Comparison of ENCODE assay signal across 20 cellular contexts in genomic region chr10:121356187-121356586, GRCh38.
A peak's percentile ranks its signal among the peaks of the same experiment; 100 is the strongest.
DNase-seq lines count a peak whose midpoint lies in the region; ATAC-seq and TF ChIP-seq lines count a peak whose summit lies in the region.
"Had no signal": no experiment of that assay in that cellular context is flagged by ENCODE, and none has a peak within 500 bp of the region (broad histone marks: within the 10 kb centered on the region; RNA-seq: fewer than 3 reads in every experiment).

No MANE protein-coding gene starts in this region.

- WGBS in aorta, 2 donors, result 94 to 95% methylated on average over 2 of the region's 2 CpGs

- H3K27me3 ChIP-seq in aorta (ENCODE audit: control insufficient read depth in 1 of 2, insufficient read depth in 2 of 2, low read length in 1 of 2), result no peaks in the 10 kb centered on the region
- H3K27me3 ChIP-seq in right atrium auricular region, result no peaks in the 10 kb centered on the region
- H3K27me3 ChIP-seq: BE2C, BLaER1 had no signal

- peak; percentile 26 for ATAC-seq in aorta (ENCODE audit: low FRiP score)
- ATAC-seq: GM12878 had no signal

- intact Hi-C loops in aorta (cut with DNase I), result no loop called here

- POLR2A ChIA-PET in HEK293 (lab: Yijun Ruan, JAX), result no interaction called here

- H3K27ac ChIP-seq in HEK293 (ENCODE audit: extremely low read depth, low read depth, low read length) (no peak overlapping the region), aorta (ENCODE audit: low read depth in 1 of 2, low read length in 2 of 2) (no peak overlapping the region), right atrium auricular region (no peak overlapping the region)
- H3K27ac ChIP-seq: BLaER1 had no signal

- H3K9me3 ChIP-seq in HEK293 (ENCODE audit: control insufficient read depth, insufficient read depth, low read depth, low read length) (no peaks in the 10 kb centered on the region), aorta (ENCODE audit: control insufficient read depth, low read length) (peaks cover 2% of the 10 kb centered on the region), right atrium auricular region (no peaks in the 10 kb centered on the region)
- H3K9me3 ChIP-seq: BE2C had no signal

- H3K4me3 ChIP-seq in HEK293 (ENCODE audit: low read depth, low read length), result no peak overlapping the region
- no peak overlapping the region for H3K4me3 ChIP-seq in aorta (ENCODE audit: low read length in 2 of 2)
- no peak overlapping the region for H3K4me3 ChIP-seq in right atrium auricular region
- H3K4me3 ChIP-seq: BLaER1, GM12878 had no signal

- no peaks in the 10 kb centered on the region for H3K36me3 ChIP-seq in HEK293 (ENCODE audit: control insufficient read depth in 2 of 2, insufficient read depth in 1 of 2, low read length in 2 of 2)
- H3K36me3 ChIP-seq in aorta (ENCODE audit: control insufficient read depth in 1 of 2, insufficient read depth in 2 of 2, low read length in 1 of 2), result no peaks in the 10 kb centered on the region
- no peaks in the 10 kb centered on the region for H3K36me3 ChIP-seq in right atrium auricular region
- H3K36me3 ChIP-seq: BE2C, BLaER1 had no signal

- CTCF ChIA-PET in HEK293 (lab: Yijun Ruan, JAX), result interaction anchor here (0.7 kb wide), 1 partner anchor 9 kb away, joined by 3 read pairs; no protein-coding TSS in a partner anchor

- no peak for TF ChIP-seq CTCF in HEK293 (tag by site-specific recombination; IDR thresholded peaks at IDR 0.05)
- no peak for TF ChIP-seq CTCF in right atrium auricular region (IDR thresholded peaks at IDR 0.05)

- DNase-seq in left kidney (ENCODE audit: low read depth, low spot score), result peak; percentile 78
- no peak for DNase-seq in aorta
- DNase-seq in right atrium auricular region (ENCODE audit: low spot score), result no peak
- DNase-seq in DMS79 (lab: John Stamatoyannopoulos, UW), result no peak
- no peak for DNase-seq in NCI-H2196 (lab: John Stamatoyannopoulos, UW; ENCODE audit: unreplicated experiment)
- DNase-seq: 8988T; ACHN; BE2C; C1 segment of cervical spinal cord; Calu3; CD4-positive, alpha-beta memory T cell; CD4-positive, CD25-positive, alpha-beta regulatory T cell; CD8-positive, alpha-beta memory T cell; COR-L47; DND-41; EL; GDM1 had no signal

- H3K4me1 ChIP-seq in HEK293 (ENCODE audit: control insufficient read depth, insufficient read depth, low read length) (no peaks in the 10 kb centered on the region), aorta (ENCODE audit: control insufficient read depth in 1 of 2, insufficient read depth in 2 of 2, low read length in 2 of 2) (no peaks in the 10 kb centered on the region), right atrium auricular region (no peaks in the 10 kb centered on the region)
- H3K4me1 ChIP-seq: BE2C, BLaER1 had no signal

TF ChIP-seq in HEK293, 187 proteins besides CTCF, POLR2A, EP300 and RAD21:
- TF ChIP-seq WT1 (tag by site-specific recombination; IDR thresholded peaks at IDR 0.05), result peak; percentile 54; the same call in 1 of the 2 replicates
- TF ChIP-seq PRDM6 (tag by site-specific recombination; IDR thresholded peaks at IDR 0.05), result no peak
- peak; percentile 98 for TF ChIP-seq ZNF610 (tag by site-specific recombination; IDR thresholded peaks at IDR 0.05; ENCODE audit: borderline replicate concordance)
TF ChIP-seq in HEK293: peak in this region for 2.
